8 cellular contexts compared by ENCODE assay signal in the genomic region with DNA sequence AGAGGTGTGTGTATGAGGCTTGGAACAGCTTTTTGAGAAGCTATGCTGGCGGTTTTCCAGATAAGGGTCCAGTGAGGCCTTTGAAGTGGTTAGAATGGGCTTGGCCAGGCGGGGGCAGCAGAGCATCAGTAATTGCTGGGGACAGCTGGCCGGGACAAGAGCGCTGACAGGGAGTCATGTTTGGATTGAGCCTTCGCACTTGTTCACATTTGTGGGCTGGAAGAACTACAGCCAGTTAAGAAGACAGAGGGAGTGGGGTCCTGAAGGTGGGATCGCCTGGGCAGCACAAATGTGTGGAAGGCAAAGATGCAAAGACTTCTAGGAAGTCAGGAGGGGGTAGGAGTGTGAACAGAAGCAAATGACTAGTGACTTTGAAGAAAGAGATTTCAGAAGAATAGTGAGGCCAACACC. TPM values are rescaled to one million over a fixed set of nuclear protein-coding genes. Genes with fewer than 3 reads are reported as not detected.
A peak's percentile ranks its signal among the peaks of the same experiment; 100 is the strongest.
DNase-seq lines count a peak whose midpoint lies in the region; ATAC-seq and TF ChIP-seq lines count a peak whose summit lies in the region.

No MANE protein-coding gene starts in this region.

- H3K4ac ChIP-seq in IMR-90 (ENCODE audit: low read depth, low read length): no peak overlapping the region

- BruUV-seq in IMR-90 (replicated peaks; lab: Mats Ljungman, UMichigan): no TSS peak

- H3K9ac ChIP-seq in IMR-90 (ENCODE audit: low read depth, low read length): no peak overlapping the region

- no peak for TF ChIP-seq POLR2A in IMR-90 (IDR thresholded peaks at IDR 0.05; ENCODE audit: low read depth, low read length)

- no peaks in the 10 kb centered on the region for H3K4me1 Mint-ChIP-seq in naive thymus-derived CD8-positive, alpha-beta T cell
- peaks cover 0 to 5% of the 10 kb centered on the region in 2 donors for H3K4me1 Mint-ChIP-seq in stimulated activated naive B cell treated with anti-CD40 and anti-IgM and Interleukin-4, amounts not matched to agents 10 μg/mL and 1 μg/mL and 100 μg/mL, for 72 hours

- no peak overlapping the region for H2BK5ac ChIP-seq in IMR-90 (ENCODE audit: low read depth, low read length, poor library complexity, severe bottlenecking)

- H3K23ac ChIP-seq in IMR-90 (ENCODE audit: low read depth, low read length): no peak overlapping the region

- H3K27me3 Mint-ChIP-seq in naive thymus-derived CD8-positive, alpha-beta T cell: peaks cover 20 to 43% (median 32%) of the 10 kb centered on the region in 5 donors
- peaks cover 24 to 26% of the 10 kb centered on the region in 2 donors for H3K27me3 Mint-ChIP-seq in stimulated activated naive B cell treated with anti-CD40 and anti-IgM and Interleukin-4, amounts not matched to agents 10 μg/mL and 1 μg/mL and 100 μg/mL, for 72 hours

- POLR2A ChIA-PET in IMR-90 (lab: Charles Lee; ENCODE audit: unreplicated experiment): no interaction called here
- POLR2A ChIA-PET in naive thymus-derived CD8-positive, alpha-beta T cell (lab: Charles Lee): no interaction called here

- no peak overlapping the region for H2AK9ac ChIP-seq in IMR-90 (replicated peaks; ENCODE audit: low read depth, low read length, poor library complexity)

- H3K9me3 Mint-ChIP-seq in naive thymus-derived CD8-positive, alpha-beta T cell: peaks cover 0 to 12% (median 2%) of the 10 kb centered on the region in 9 donors
- no peaks in the 10 kb centered on the region for H3K9me3 Mint-ChIP-seq in stimulated activated naive B cell treated with anti-CD40 and anti-IgM and Interleukin-4, amounts not matched to agents 10 μg/mL and 1 μg/mL and 100 μg/mL, for 72 hours

- no peak overlapping the region for H3K27ac ChIP-seq in IMR-90 (ENCODE audit: insufficient read depth, low read length)

- H3K79me1 ChIP-seq in IMR-90 (ENCODE audit: low read depth in 1 of 2, low read length in 2 of 2): no peaks in the 10 kb centered on the region

- no peaks in the 10 kb centered on the region for H3K36me3 ChIP-seq in IMR-90 (ENCODE audit: control insufficient read depth, insufficient read depth, low read length)

- no peak overlapping the region for H3K4me2 ChIP-seq in IMR-90 (ENCODE audit: low read depth, low read length)

- ATAC-seq in GM21529 (IDR thresholded peaks at IDR 0.05; ENCODE audit: unreplicated experiment) (peak; percentile 96), IMR-90 (ENCODE audit: low read depth) (peak; percentile 100), esophagus mucosa (peak; percentile 85)
- ATAC-seq in naive thymus-derived CD8-positive, alpha-beta T cell: peak; percentile 27 to 33
- peak; percentile 98 to 100 for ATAC-seq in stimulated activated naive B cell treated with anti-CD40 and anti-IgM and Interleukin-4, amounts not matched to agents 10 μg/mL and 1 μg/mL and 100 μg/mL, for 72 hours (replicated peaks)

- no peak overlapping the region for H2AK5ac ChIP-seq in IMR-90 (ENCODE audit: low read depth, low read length)

- no peak overlapping the region for H3K14ac ChIP-seq in IMR-90 (replicated peaks; ENCODE audit: low read depth, low read length)

- peak; percentile 89 for TF ChIP-seq RAD21 in IMR-90 (IDR thresholded peaks at IDR 0.05; ENCODE audit: low read length)

- in situ Hi-C loops in IMR-90 (cut with MboI; ENCODE audit: low sequenced_read_pairs): loop anchor here (5.0 kb wide), 1 partner anchor 728 kb away; no protein-coding TSS in a partner anchor

- dilution Hi-C loops in IMR-90 (cut with HindIII; ENCODE audit: low sequenced_read_pairs, unreplicated experiment): no loop called here

- no peak overlapping the region for H4K8ac ChIP-seq in IMR-90 (ENCODE audit: low read depth in 2 of 2, low read length in 2 of 2)

- no peak overlapping the region for H3K56ac ChIP-seq in IMR-90 (ENCODE audit: extremely low read depth, insufficient read depth, low read length)

- WGBS in IMR-90 (ENCODE audit: extremely low coverage in 2 of 2, insufficient read length in 1 of 2), 2 experiments: 10% methylated on average over 2 of the region's 6 CpGs; no CpG with 5 or more reads in 1 of the 2 experiments

- peak overlapping the region; percentile 73 for H2AFZ ChIP-seq in IMR-90 (replicated peaks; ENCODE audit: low read length, poor library complexity)

- H3K9me1 ChIP-seq in IMR-90 (ENCODE audit: insufficient read depth, low read length): no peaks in the 10 kb centered on the region

- peak; percentile 85 for TF ChIP-seq CTCF in IMR-90 (conservative IDR thresholded peaks at IDR 0.05; ENCODE audit: low read depth, low read length)

- no peak overlapping the region for H2BK20ac ChIP-seq in IMR-90 (ENCODE audit: low read depth, low read length)

- H4K91ac ChIP-seq in IMR-90 (ENCODE audit: insufficient read depth, low read depth, low read length): no peak overlapping the region

- H4K20me1 ChIP-seq in IMR-90 (ENCODE audit: insufficient read depth, low read length): no peaks in the 10 kb centered on the region

- H2BK120ac ChIP-seq in IMR-90 (ENCODE audit: low read depth, low read length): no peak overlapping the region

- peaks cover 0 to 9% (median 4%) of the 10 kb centered on the region in 3 donors for H3K36me3 Mint-ChIP-seq in naive thymus-derived CD8-positive, alpha-beta T cell
- H3K36me3 Mint-ChIP-seq in stimulated activated naive B cell treated with anti-CD40 and anti-IgM and Interleukin-4, amounts not matched to agents 10 μg/mL and 1 μg/mL and 100 μg/mL, for 72 hours: no peaks in the 10 kb centered on the region

- H3K18ac ChIP-seq in IMR-90 (ENCODE audit: low read depth, low read length): no peak overlapping the region

- H3K9me3 ChIP-seq in IMR-90 (ENCODE audit: control insufficient read depth, insufficient read depth, low read length): no peaks in the 10 kb centered on the region

- DNase-seq in DMS153 (lab: John Stamatoyannopoulos, UW): peak; percentile 26
- peak; percentile 60 for DNase-seq in IMR-90
- peak; percentile 99 for DNase-seq in OCI-M1 (lab: John Stamatoyannopoulos, UW)
- peak; percentile 41 for DNase-seq in activated T-cell treated with anti-CD3 and anti-CD28 coated beads for 4 hours
- DNase-seq in naive thymus-derived CD8-positive, alpha-beta T cell: peak; percentile 9 to 77 (median 38)
- DNase-seq in stimulated activated naive B cell treated with anti-CD40 and anti-IgM and Interleukin-4, amounts not matched to agents 10 μg/mL and 1 μg/mL and 100 μg/mL, for 72 hours: peak; percentile 71

- H2BK15ac ChIP-seq in IMR-90 (ENCODE audit: low read depth, low read length): no peak overlapping the region

- H3K27ac Mint-ChIP-seq in naive thymus-derived CD8-positive, alpha-beta T cell: no peak overlapping the region
- H3K27ac Mint-ChIP-seq in stimulated activated naive B cell treated with anti-CD40 and anti-IgM and Interleukin-4, amounts not matched to agents 10 μg/mL and 1 μg/mL and 100 μg/mL, for 72 hours: no peak overlapping the region

- intact Hi-C loops in IMR-90 (cut with micrococcal nuclease): loop anchor here (1.0 to 10.0 kb wide), 5 partner anchors 75 to 1188 kb away; no protein-coding TSS in a partner anchor

- H4K5ac ChIP-seq in IMR-90 (ENCODE audit: low read depth, low read length): no peak overlapping the region

- H3K4me1 ChIP-seq in IMR-90 (ENCODE audit: control insufficient read depth, insufficient read depth, low read length): no peaks in the 10 kb centered on the region

- H3K27me3 ChIP-seq in IMR-90 (ENCODE audit: control insufficient read depth, insufficient read depth, low read length): no peaks in the 10 kb centered on the region

- CTCF ChIA-PET in IMR-90 (lab: Yijun Ruan, JAX): interaction anchor here (0.5 to 2.0 kb wide), 10 partner anchors 9 to 901 kb away, joined by 3 to 9 read pairs (median 4); no protein-coding TSS in a partner anchor

- no peak overlapping the region for H3K4me3 ChIP-seq in IMR-90 (ENCODE audit: insufficient read depth, low read depth, low read length)

- no peak overlapping the region for H3K4me3 Mint-ChIP-seq in naive thymus-derived CD8-positive, alpha-beta T cell
- H3K4me3 Mint-ChIP-seq in stimulated activated naive B cell treated with anti-CD40 and anti-IgM and Interleukin-4, amounts not matched to agents 10 μg/mL and 1 μg/mL and 100 μg/mL, for 72 hours: no peak overlapping the region

TF ChIP-seq in IMR-90, 13 proteins besides CTCF, POLR2A, EP300 and RAD21:
- TF ChIP-seq MXI1 (IDR thresholded peaks at IDR 0.05; ENCODE audit: borderline replicate concordance, low read depth, low read length) (no peak), SMC3 (IDR thresholded peaks at IDR 0.05; ENCODE audit: low read depth, low read length) (peak; percentile 76)

RNA-seq across cellular contexts. Expression of a gene that starts 12.8 kb away (rescaled TPM):
- total RNA-seq in IMR-90 (2012; rRNA removed): 6.1 and 12.8 TPM in 2 replicates
- polyA plus RNA-seq in IMR-90 (2012; rRNA removed): 5.7 and 7.3 TPM in 2 replicates
- 2.3 and 7.8 TPM in 2 replicates for polyA plus RNA-seq in IMR-90 (2012; cell fraction: cytosol; rRNA removed)
- 0.36 and 1.4 TPM in 2 replicates for polyA plus RNA-seq in IMR-90 (2012; cell fraction: nucleus; rRNA removed; ENCODE audit: low replicate concordance)
- total RNA-seq in esophagus mucosa: 18.5 TPM
- 10 to 100 TPM; 18.3 to 20.2 TPM for total RNA-seq in naive thymus-derived CD8-positive, alpha-beta T cell
- polyA plus RNA-seq in naive thymus-derived CD8-positive, alpha-beta T cell: 10 to 100 TPM; 51.6 to 70.9 (median 59.4) TPM

Comparison
In these comparisons a context has a peak if more than half of its experiments do, and no peak if none do; other contexts are left out.
1. DNase-seq: peak in every context shown above with its lines; median percentile 99 in OCI-M1; 71 in stimulated activated naive B cell treated with anti-CD40 and anti-IgM and Interleukin-4, amounts not matched to agents 10 μg/mL and 1 μg/mL and 100 μg/mL, for 72 hours; 60 in IMR-90; 41 in activated T-cell treated with anti-CD3 and anti-CD28 coated beads for 4 hours; 38 in naive thymus-derived CD8-positive, alpha-beta T cell; 26 in DMS153.
2. ATAC-seq: peak in every context shown above with its lines; median percentile 100 in IMR-90; 99 in stimulated activated naive B cell treated with anti-CD40 and anti-IgM and Interleukin-4, amounts not matched to agents 10 μg/mL and 1 μg/mL and 100 μg/mL, for 72 hours; 96 in GM21529; 85 in esophagus mucosa; 30 in naive thymus-derived CD8-positive, alpha-beta T cell.